In the genomic region with DNA sequence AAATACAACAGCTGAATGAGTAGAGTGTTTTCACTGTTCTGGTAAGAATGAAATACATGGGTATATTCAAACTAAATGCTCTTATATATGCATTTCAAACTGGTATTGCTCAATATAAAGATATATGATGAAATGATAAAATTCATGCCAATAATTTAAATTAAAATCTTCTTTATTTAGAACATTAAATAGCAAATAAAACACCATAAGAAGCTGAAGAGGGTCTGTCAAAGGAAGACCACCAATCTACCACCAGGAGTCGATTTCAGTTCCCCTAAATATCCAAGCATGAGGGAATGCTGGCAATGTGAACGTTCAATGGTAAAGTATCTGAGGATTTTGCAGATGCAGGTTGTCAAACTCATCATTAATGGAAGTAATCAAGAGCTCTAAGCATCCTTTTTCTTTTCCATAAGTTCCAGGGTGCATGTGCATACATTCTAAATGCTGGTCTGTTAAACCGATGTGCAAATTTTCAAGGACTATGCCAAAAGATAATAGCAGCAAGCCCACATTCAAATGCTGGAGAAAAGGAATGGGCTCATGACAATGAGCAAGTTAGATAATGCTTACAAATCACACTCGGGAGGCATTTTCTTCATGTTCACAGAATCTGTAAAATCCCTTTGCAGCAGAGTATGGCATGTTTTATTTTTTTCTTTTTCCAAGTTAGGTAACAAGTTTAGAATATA, we compare ENCODE assay signal across 18 cellular contexts.
"Had no signal": no experiment of that assay in that cellular context is flagged by ENCODE, and none has a peak within 500 bp of the region (broad histone marks: within the 10 kb centered on the region; RNA-seq: fewer than 3 reads in every experiment).

No MANE protein-coding gene starts in this region.

- H3K36me3 Mint-ChIP-seq: activated CD8-positive, alpha-beta memory T cell treated with anti-CD3 and anti-CD28 coated beads, Interleukin-2, amount 10 ng/mL, durations not matched to agents 7 days and 5 days; activated naive CD8-positive, alpha-beta T cell treated with anti-CD3 and anti-CD28 coated beads, Interleukin-2, amount 10 ng/mL, durations not matched to agents 7 days and 5 days; naive thymus-derived CD4-positive, alpha-beta T cell had no signal

- H3K9me3 Mint-ChIP-seq: activated naive CD8-positive, alpha-beta T cell treated with anti-CD3 and anti-CD28 coated beads, Interleukin-2, amount 10 ng/mL, durations not matched to agents 7 days and 5 days; activated T-cell treated with anti-CD3 and anti-CD28 coated beads, Interleukin-2, amount 50 U/mL, for 24 hours; naive thymus-derived CD4-positive, alpha-beta T cell had no signal

- H3K36me3 ChIP-seq: lower lobe of right lung, neutrophil, right atrium auricular region, tibial nerve, vagina had no signal

- H3K4me3 Mint-ChIP-seq: activated CD8-positive, alpha-beta memory T cell treated with anti-CD3 and anti-CD28 coated beads, Interleukin-2, amount 10 ng/mL, durations not matched to agents 7 days and 5 days; activated naive CD8-positive, alpha-beta T cell treated with anti-CD3 and anti-CD28 coated beads, Interleukin-2, amount 10 ng/mL, durations not matched to agents 7 days and 5 days; activated T-cell treated with anti-CD3 and anti-CD28 coated beads, Interleukin-2, amount 50 U/mL, for 24 hours; naive thymus-derived CD4-positive, alpha-beta T cell had no signal

- H3K9me3 ChIP-seq: lower lobe of right lung, neutrophil, right atrium auricular region, tibial nerve, vagina had no signal

- H3K27me3 ChIP-seq: right atrium auricular region, tibial nerve, vagina had no signal

- H3K4me3 ChIP-seq: coronary artery, lower lobe of right lung, right atrium auricular region, skin epidermis, tibial nerve, vagina had no signal

- ATAC-seq: activated CD4-positive, CD25-positive, alpha-beta regulatory T cell treated with anti-CD3 and anti-CD28 coated beads, Interleukin-2, amount 50 U/mL, for 24 hours; activated CD8-positive, alpha-beta memory T cell treated with anti-CD3 and anti-CD28 coated beads, Interleukin-2, amount 10 ng/mL, durations not matched to agents 7 days and 5 days; naive thymus-derived CD4-positive, alpha-beta T cell had no signal

- H3K4me1 ChIP-seq: lower lobe of right lung, right atrium auricular region, tibial nerve, vagina had no signal

- H3K27ac ChIP-seq: coronary artery, lower lobe of right lung, neutrophil, right atrium auricular region, tibial nerve, vagina had no signal

- H3K27me3 Mint-ChIP-seq: activated T-cell treated with anti-CD3 and anti-CD28 coated beads, Interleukin-2, amount 50 U/mL, for 24 hours; naive thymus-derived CD4-positive, alpha-beta T cell had no signal

- DNase-seq: activated CD4-positive, alpha-beta T cell treated with anti-CD3 and anti-CD28 coated beads, Interleukin-2, amount 50 U/mL, for 48 hours; activated CD8-positive, alpha-beta memory T cell treated with anti-CD3 and anti-CD28 coated beads, Interleukin-2, amount 10 ng/mL, durations not matched to agents 7 days and 5 days; activated effector memory CD4-positive, alpha-beta T cell treated with Interleukin-2 at 50 U/mL for 16 hours; activated naive CD8-positive, alpha-beta T cell treated with anti-CD3 and anti-CD28 coated beads, Interleukin-2, amount 10 ng/mL, durations not matched to agents 7 days and 5 days; activated T-cell treated with anti-CD3 and anti-CD28 coated beads, Interleukin-2, amount 50 U/mL, for 24 hours; aorta; effector CD4-positive, alpha-beta T cell; hypothalamus; lower lobe of right lung; naive thymus-derived CD4-positive, alpha-beta T cell; posterior cingulate gyrus had no signal

- H3K27ac Mint-ChIP-seq: activated CD8-positive, alpha-beta memory T cell treated with anti-CD3 and anti-CD28 coated beads, Interleukin-2, amount 10 ng/mL, durations not matched to agents 7 days and 5 days; activated naive CD8-positive, alpha-beta T cell treated with anti-CD3 and anti-CD28 coated beads, Interleukin-2, amount 10 ng/mL, durations not matched to agents 7 days and 5 days; naive thymus-derived CD4-positive, alpha-beta T cell had no signal
